1 cellular context compared by ENCODE assay signal in genomic region chr16:53209489-53209888, GRCh38.
TF ChIP-seq lines count a peak whose summit lies in the region.

No MANE protein-coding gene starts in this region.

TF ChIP-seq in GM12878, 131 proteins besides CTCF, POLR2A, EP300 and RAD21 (continued from another document):
- no peak for TF ChIP-seq CEBPZ (IDR thresholded peaks at IDR 0.05; ENCODE audit: low read depth, low read length)
- TF ChIP-seq SREBF1 (IDR thresholded peaks at IDR 0.05; ENCODE audit: low read length), result no peak
- TF ChIP-seq PML (IDR thresholded peaks at IDR 0.05; ENCODE audit: low read length), result no peak
- no peak for TF ChIP-seq PAX8 (IDR thresholded peaks at IDR 0.05)
- TF ChIP-seq KAT2A (conservative IDR thresholded peaks at IDR 0.05; ENCODE audit: control insufficient read depth, low read depth, low read length), result no peak
- no peak for TF ChIP-seq FOS (IDR thresholded peaks at IDR 0.05; ENCODE audit: borderline replicate concordance, extremely low read depth, insufficient read length)
- no peak for TF ChIP-seq SKIL (IDR thresholded peaks at IDR 0.05; ENCODE audit: low read depth, poor library complexity, severe bottlenecking)
- TF ChIP-seq KLF5 (IDR thresholded peaks at IDR 0.05; ENCODE audit: partially characterized antibody), result no peak
TF ChIP-seq in GM12878: peak in this region for 0.
